1 cellular context compared by ENCODE assay signal in genomic region chr1:24754229-24754628, GRCh38.
TF ChIP-seq lines count a peak whose summit lies in the region.

No MANE protein-coding gene starts in this region.

TF ChIP-seq in endothelial cell of umbilical vein, 7 proteins besides CTCF, POLR2A, EP300 and RAD21:
- TF ChIP-seq MAX (IDR thresholded peaks at IDR 0.05; ENCODE audit: insufficient read depth, insufficient read length), result no peak
- TF ChIP-seq FOS (IDR thresholded peaks at IDR 0.05; ENCODE audit: borderline replicate concordance, insufficient read depth, low read length), result peak; percentile 81
- no peak for TF ChIP-seq MYC (IDR thresholded peaks at IDR 0.05; ENCODE audit: low read depth, low read length)
- peak; percentile 46 for TF ChIP-seq GATA2 (IDR thresholded peaks at IDR 0.05; ENCODE audit: insufficient read depth, insufficient read length, low read depth, low read length)
- TF ChIP-seq EZH2 (IDR thresholded peaks at IDR 0.05; ENCODE audit: borderline replicate concordance, low read depth, low read length, severe bottlenecking), result no peak
- TF ChIP-seq JUN (IDR thresholded peaks at IDR 0.05; ENCODE audit: borderline replicate concordance, insufficient read depth, insufficient read length, low read depth), result peak; percentile 46
- peak; percentile 74 for TF ChIP-seq POLR2AphosphoS5 (IDR thresholded peaks at IDR 0.05; ENCODE audit: insufficient read depth, low read depth, low read length)
